Comparison of ENCODE assay signal across 9 cellular contexts in the genomic region with DNA sequence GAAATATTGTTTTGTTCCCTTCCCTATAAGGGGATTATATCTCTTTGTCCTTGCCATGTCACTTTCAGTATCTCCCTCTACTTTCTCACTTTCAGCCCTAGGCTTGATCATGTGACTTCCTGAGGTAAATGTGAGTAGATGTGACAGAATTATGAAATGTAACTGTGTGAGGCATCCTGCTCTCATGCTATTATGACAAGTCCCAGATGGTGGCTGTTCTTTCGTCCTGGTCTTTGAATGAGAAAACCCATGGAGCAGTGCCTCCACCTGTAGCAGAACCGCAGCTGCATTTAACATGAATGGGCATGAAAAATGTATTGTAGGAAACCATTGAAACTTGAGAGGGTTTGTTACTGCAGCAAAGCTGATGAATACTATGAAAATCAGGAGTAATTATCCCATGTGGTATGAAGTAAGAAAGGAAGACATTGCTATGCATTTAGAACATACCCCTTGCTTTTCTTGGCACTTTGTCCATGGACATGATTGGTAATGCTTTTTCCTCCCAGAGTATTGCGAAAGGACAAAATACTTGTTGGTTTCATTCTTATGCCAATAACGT.
A peak's percentile ranks its signal among the peaks of the same experiment; 100 is the strongest.
DNase-seq lines count a peak whose midpoint lies in the region; ATAC-seq lines count a peak whose summit lies in the region.
"Had no signal": no experiment of that assay in that cellular context is flagged by ENCODE, and none has a peak within 500 bp of the region (broad histone marks: within the 10 kb centered on the region; RNA-seq: fewer than 3 reads in every experiment).

No MANE protein-coding gene starts in this region.

- H3K4me1 ChIP-seq in ACC112 (ENCODE audit: control insufficient read depth, insufficient read depth, low read length, unreplicated experiment) = peaks cover 16% of the 10 kb centered on the region

- intact Hi-C loops in left ventricle myocardium superior (cut with micrococcal nuclease) = no loop called here

- H3K79me2 ChIP-seq in ACC112 (ENCODE audit: control insufficient read depth, insufficient read depth, low read length, unreplicated experiment) = no peaks in the 10 kb centered on the region

- peak; percentile 100 for ATAC-seq in GM18861 (IDR thresholded peaks at IDR 0.05; ENCODE audit: unreplicated experiment)
- peak; percentile 100 for ATAC-seq in HG02938 (IDR thresholded peaks at IDR 0.05; ENCODE audit: unreplicated experiment)
- ATAC-seq in activated T-cell treated with anti-CD3 and anti-CD28 coated beads, Interleukin-2, amount 50 U/mL, for 4 hours = peak; percentile 93 to 95
- ATAC-seq in left ventricle myocardium superior = no peak

- DNase-seq in activated T-cell treated with anti-CD3 and anti-CD28 coated beads, Interleukin-2, amount 50 U/mL, for 4 hours = no peak
- DNase-seq in NCI-H2029 (lab: John Stamatoyannopoulos, UW) (no peak), putamen (ENCODE audit: low spot score) (no peak), left ventricle myocardium superior (no peak)
- DNase-seq in effector CD4-positive, alpha-beta T cell = no peak
- DNase-seq: mesendoderm had no signal

- H3K36me3 ChIP-seq in ACC112 (ENCODE audit: insufficient read depth, low read length) = no peaks in the 10 kb centered on the region

- peaks cover 2% of the 10 kb centered on the region for H3K36me3 Mint-ChIP-seq in activated T-cell treated with anti-CD3 and anti-CD28 coated beads, Interleukin-2, amount 50 U/mL, for 4 hours (ENCODE audit: insufficient read depth)

- peak overlapping the region; percentile 4; the same call in 1 of the 2 replicates for H3K4me3 ChIP-seq in ACC112 (ENCODE audit: low read depth, low read length)

- no peaks in the 10 kb centered on the region; the same call in 1 of the 2 replicates for H3K27me3 ChIP-seq in ACC112 (ENCODE audit: insufficient read depth, low read length)

- peaks cover 16% of the 10 kb centered on the region for H3K4me1 Mint-ChIP-seq in activated T-cell treated with anti-CD3 and anti-CD28 coated beads, Interleukin-2, amount 50 U/mL, for 4 hours (ENCODE audit: low read depth)

- no peak overlapping the region for H2AFZ ChIP-seq in ACC112 (ENCODE audit: low read length, unreplicated experiment)

- H3K27me3 Mint-ChIP-seq in activated T-cell treated with anti-CD3 and anti-CD28 coated beads, Interleukin-2, amount 50 U/mL, for 4 hours (ENCODE audit: low read depth) = no peaks in the 10 kb centered on the region

- no peak overlapping the region for H3K4me3 Mint-ChIP-seq in activated T-cell treated with anti-CD3 and anti-CD28 coated beads, Interleukin-2, amount 50 U/mL, for 4 hours

- H3K9me3 Mint-ChIP-seq in activated T-cell treated with anti-CD3 and anti-CD28 coated beads, Interleukin-2, amount 50 U/mL, for 4 hours = peaks cover 3% of the 10 kb centered on the region

- H3K27ac ChIP-seq in ACC112 (ENCODE audit: low read depth, low read length) = peak overlapping the region; percentile 24
